In genomic region chr5:53123702-53124101, GRCh38 we compare ENCODE assay signal across 15 cellular contexts. TPM values are rescaled to one million over a fixed set of nuclear protein-coding genes. Genes with fewer than 3 reads are reported as not detected.
DNase-seq lines count a peak whose midpoint lies in the region; ATAC-seq, FAIRE-seq and TF ChIP-seq lines count a peak whose summit lies in the region.
"Had no signal": no experiment of that assay in that cellular context is flagged by ENCODE, and none has a peak within 500 bp of the region (broad histone marks: within the 10 kb centered on the region; RNA-seq: fewer than 3 reads in every experiment).

No MANE protein-coding gene starts in this region.

- H3K4me3 ChIP-seq in liver (ENCODE audit: low read depth in 1 of 3, low read length in 3 of 3) (no peak overlapping the region), HepG2 (replicated peaks in 1 of 3; ENCODE audit: insufficient read depth in 1 of 3, low read depth in 2 of 3, low read length in 3 of 3) (no peak overlapping the region), OCI-LY7 (ENCODE audit: low read depth, low read length, poor library complexity, severe bottlenecking) (no peak overlapping the region), fibroblast of mammary gland (ENCODE audit: control insufficient read depth, low read depth, low read length) (no peak overlapping the region), uterus (no peak overlapping the region), brain microvascular endothelial cell (ENCODE audit: low read depth, low read length) (no peak overlapping the region)
- H3K4me3 ChIP-seq: lower lobe of right lung, upper lobe of left lung had no signal

- in situ Hi-C loops in HepG2 (cut with HindIII; ENCODE audit: extremely low pct_ligation_motif_present, low pct_unique_long_range_greater_than_20kb) (no loop called here), brain microvascular endothelial cell (cut with HindIII; ENCODE audit: low pct_ligation_motif_present, low sequenced_read_pairs) (no loop called here)

- CTCF ChIA-PET in HepG2 (lab: Yijun Ruan, JAX; ENCODE audit: low intra/inter-chr PET ratio, low total read pairs) (no interaction called here), OCI-LY7 (lab: Charles Lee; ENCODE audit: unreplicated experiment) (no interaction called here)

- H3K9me3 ChIP-seq in liver (ENCODE audit: control insufficient read depth in 4 of 4, low read length in 3 of 4), result no peaks in the 10 kb centered on the region
- no peaks in the 10 kb centered on the region for H3K9me3 ChIP-seq in HepG2 (ENCODE audit: low read length)
- H3K9me3 ChIP-seq in OCI-LY7 (ENCODE audit: low read length), result no peaks in the 10 kb centered on the region
- no peaks in the 10 kb centered on the region for H3K9me3 ChIP-seq in uterus
- H3K9me3 ChIP-seq: lower lobe of right lung, upper lobe of left lung had no signal

- H3K4me2 ChIP-seq in HepG2 (ENCODE audit: low read depth, low read length) (no peak overlapping the region), OCI-LY7 (ENCODE audit: low read length) (no peak overlapping the region)

- TF ChIP-seq POLR2A in HepG2 (IDR thresholded peaks at IDR 0.05; ENCODE audit: insufficient read depth in 1 of 2, low read depth in 2 of 2, low read length in 2 of 2), result no peak
- TF ChIP-seq POLR2A in uterus (IDR thresholded peaks at IDR 0.05), result no peak

- H3K79me2 ChIP-seq in HepG2 (ENCODE audit: insufficient read depth, low read length) (no peaks in the 10 kb centered on the region), OCI-LY7 (ENCODE audit: insufficient read depth, low read depth, low read length) (no peaks in the 10 kb centered on the region)

- TF ChIP-seq RAD21 in liver (IDR thresholded peaks at IDR 0.05) (peak; percentile 59 to 61), HepG2 (CRISPR knock-in tag; IDR thresholded peaks at IDR 0.05) (no peak)

- H3K9ac ChIP-seq in liver (ENCODE audit: low read depth in 1 of 2, low read length in 2 of 2), result no peak overlapping the region
- no peak overlapping the region for H3K9ac ChIP-seq in HepG2 (ENCODE audit: insufficient read depth, low read depth, low read length)

- H3K4me1 ChIP-seq in liver (ENCODE audit: control insufficient read depth in 4 of 4, insufficient read depth in 4 of 4, low read length in 3 of 4) (peaks cover 0 to 6% (median 0%) of the 10 kb centered on the region in 4 donors), HepG2 (ENCODE audit: insufficient read depth, low read length) (no peaks in the 10 kb centered on the region), OCI-LY7 (ENCODE audit: insufficient read depth, low read length, poor library complexity, severe bottlenecking) (no peaks in the 10 kb centered on the region), uterus (no peaks in the 10 kb centered on the region)
- H3K4me1 ChIP-seq: lower lobe of right lung, upper lobe of left lung had no signal

- no peak overlapping the region for H3K27ac ChIP-seq in liver (ENCODE audit: low read depth in 1 of 2, low read length in 2 of 2)
- no peak overlapping the region for H3K27ac ChIP-seq in HepG2 (ENCODE audit: extremely low read length, insufficient read depth, low read length)
- H3K27ac ChIP-seq in OCI-LY7 (ENCODE audit: low read depth, low read length, poor library complexity, severe bottlenecking), result no peak overlapping the region
- H3K27ac ChIP-seq in uterus, result no peak overlapping the region
- no peak overlapping the region for H3K27ac ChIP-seq in brain microvascular endothelial cell
- H3K27ac ChIP-seq: lower lobe of right lung, upper lobe of left lung had no signal

- no peak for DNase-seq in HepG2 (ENCODE audit: low spot score)
- no peak for DNase-seq in OCI-LY7 (ENCODE audit: low spot score)
- peak; percentile 40 for DNase-seq in fibroblast of mammary gland (ENCODE audit: low read depth)
- DNase-seq in NCI-H2029 treated with DMSO at 0.1 percent for 48 hours (lab: John Stamatoyannopoulos, UW), result no peak
- no peak for DNase-seq in uterus
- DNase-seq in brain microvascular endothelial cell, result no peak
- DNase-seq: activated CD8-positive, alpha-beta memory T cell treated with anti-CD3 and anti-CD28 coated beads, Interleukin-2, amount 50 U/mL, for 4 hours; lower lobe of right lung; NCI-H510A treated with DMSO at 0.1 percent for 48 hours; right cardiac atrium; upper lobe of left lung had no signal

- H3K27me3 ChIP-seq in liver (ENCODE audit: control insufficient read depth in 4 of 4, insufficient read depth in 4 of 4, low read length in 3 of 4), result no peaks in the 10 kb centered on the region
- H3K27me3 ChIP-seq in HepG2 (ENCODE audit: control insufficient read depth in 1 of 2, insufficient read depth in 2 of 2, low read length in 2 of 2), result no peaks in the 10 kb centered on the region
- H3K27me3 ChIP-seq in uterus, result no peaks in the 10 kb centered on the region
- no peaks in the 10 kb centered on the region for H3K27me3 ChIP-seq in brain microvascular endothelial cell (replicated peaks)
- H3K27me3 ChIP-seq: upper lobe of left lung had no signal

- H2AFZ ChIP-seq in HepG2 (ENCODE audit: low read length), result no peak overlapping the region
- no peak overlapping the region for H2AFZ ChIP-seq in OCI-LY7 (ENCODE audit: low read length)

- POLR2A ChIA-PET in HepG2 (lab: Yijun Ruan, JAX) (no interaction called here), OCI-LY7 (lab: Charles Lee) (interaction anchor here (0.9 kb wide), 1 partner anchor 898 kb away, joined by 3 read pairs; no protein-coding TSS in a partner anchor)

- TF ChIP-seq CTCF in liver (IDR thresholded peaks at IDR 0.05; ENCODE audit: low read depth, low read length, missing input control) (no peak), HepG2 (CRISPR knock-in tag; IDR thresholded peaks at IDR 0.05) (no peak), OCI-LY7 (conservative IDR thresholded peaks at IDR 0.05; ENCODE audit: low read length) (peak; percentile 57), fibroblast of mammary gland (conservative IDR thresholded peaks at IDR 0.05; ENCODE audit: control insufficient read depth, insufficient read depth, low read depth, low read length) (no peak), uterus (IDR thresholded peaks at IDR 0.05) (no peak), brain microvascular endothelial cell (IDR thresholded peaks at IDR 0.05; ENCODE audit: low read depth, low read length, missing control alignments) (no peak)

- no peak for FAIRE-seq in HepG2 (lab: Jason Lieb, UNC)
- FAIRE-seq: astrocyte, GM12891 had no signal

- BruUV-seq in HepG2 (replicated peaks; lab: Mats Ljungman, UMichigan) (no TSS peak), OCI-LY7 (replicated peaks; lab: Mats Ljungman, UMichigan) (no TSS peak)

- ATAC-seq in HepG2 (no peak), GM18520 (IDR thresholded peaks at IDR 0.05; ENCODE audit: unreplicated experiment) (no peak)
- ATAC-seq: lower lobe of right lung, right cardiac atrium had no signal

- intact Hi-C loops in HepG2 (cut with micrococcal nuclease; ENCODE audit: unreplicated experiment), result no loop called here
- intact Hi-C loops in OCI-LY7 (cut with micrococcal nuclease; ENCODE audit: unreplicated experiment), result no loop called here
- intact Hi-C loops in uterus (cut with DNase I; ENCODE audit: low total_unique reads), result no loop called here

- no peaks in the 10 kb centered on the region for H3K9me2 ChIP-seq in OCI-LY7 (ENCODE audit: insufficient read depth, low read length)

- TF ChIP-seq EP300 in HepG2 (IDR thresholded peaks at IDR 0.05; ENCODE audit: low read depth in 2 of 2, low read length in 2 of 2), result no peak
- no peak for TF ChIP-seq EP300 in HepG2 (CRISPR knock-in tag; IDR thresholded peaks at IDR 0.05; ENCODE audit: borderline replicate concordance)

- H3K36me3 ChIP-seq in liver (ENCODE audit: control insufficient read depth in 4 of 4, insufficient read depth in 3 of 4, low read depth in 1 of 4, low read length in 3 of 4) (no peaks in the 10 kb centered on the region), HepG2 (replicated peaks in 1 of 2; ENCODE audit: control insufficient read depth in 1 of 2, insufficient read depth in 2 of 2, low read length in 2 of 2) (no peaks in the 10 kb centered on the region), OCI-LY7 (ENCODE audit: insufficient read depth, low read length) (no peaks in the 10 kb centered on the region), uterus (no peaks in the 10 kb centered on the region), brain microvascular endothelial cell (replicated peaks) (no peaks in the 10 kb centered on the region)
- H3K36me3 ChIP-seq: lower lobe of right lung, upper lobe of left lung had no signal

- no peaks in the 10 kb centered on the region for H4K20me1 ChIP-seq in HepG2 (ENCODE audit: insufficient read depth, low read length)
- no peaks in the 10 kb centered on the region for H4K20me1 ChIP-seq in OCI-LY7 (ENCODE audit: insufficient read depth, low read length)

TF ChIP-seq in liver, 16 proteins besides CTCF, POLR2A, EP300 and RAD21 (continues in another document):
- no peak for TF ChIP-seq JUND (IDR thresholded peaks at IDR 0.05)

RNA-seq across cellular contexts. Expression of gene MOCS2, which starts 14.1 kb away (rescaled TPM):
- 10 to 100 TPM; 13.2 to 39.7 TPM for total RNA-seq in liver
- polyA plus RNA-seq in liver, result 10 to 100 TPM; 38.4 to 58.5 TPM
- 41.9 and 53.5 TPM in 2 replicates for total RNA-seq in HepG2 (2016; rRNA removed; fragmentation: Illumina TruSeq; extraction: Trizol)
- total RNA-seq in HepG2 (2016; cell fraction: cytosol; rRNA removed; fragmentation: Illumina TruSeq; extraction: Trizol; ENCODE audit: low read depth), result 13.8 and 14.3 TPM in 2 replicates
- 37.8 and 54.2 TPM in 2 replicates for total RNA-seq in HepG2 (2016; cell fraction: insoluble cytoplasmic fraction; rRNA removed; fragmentation: Illumina TruSeq; extraction: Trizol)
- 36.0 and 36.2 TPM in 2 replicates for total RNA-seq in HepG2 (2016; cell fraction: membrane; rRNA removed; fragmentation: Illumina TruSeq; extraction: Trizol)
- 20.8 and 22.3 TPM in 2 replicates for total RNA-seq in HepG2 (2016; cell fraction: nucleus; rRNA removed; fragmentation: Illumina TruSeq; extraction: Trizol)
- polyA plus RNA-seq in HepG2 (2011; rRNA removed), result 13.3 and 19.2 TPM in 2 replicates
- 9.1 and 14.4 TPM in 2 replicates for polyA plus RNA-seq in HepG2 (2011; cell fraction: cytosol; rRNA removed)
- 6.2 and 10.1 TPM in 2 replicates for polyA plus RNA-seq in HepG2 (2011; cell fraction: nucleus; rRNA removed)
- polyA plus RNA-seq in HepG2 (2012), result 24.2 and 29.8 TPM in 2 replicates
- polyA plus RNA-seq in HepG2 (2016; cell fraction: cytosol; fragmentation: Illumina TruSeq; extraction: Trizol; ENCODE audit: low read depth), result 20.1 and 24.5 TPM in 2 replicates
- 67.1 and 69.6 TPM in 2 replicates for polyA plus RNA-seq in HepG2 (2016; cell fraction: insoluble cytoplasmic fraction; fragmentation: Illumina TruSeq; extraction: Trizol; ENCODE audit: low read depth)
- polyA plus RNA-seq in HepG2 (2016; cell fraction: membrane; fragmentation: Illumina TruSeq; extraction: Trizol; ENCODE audit: low read depth), result 45.5 and 45.8 TPM in 2 replicates
- 32.3 and 36.1 TPM in 2 replicates for polyA plus RNA-seq in HepG2 (2016; cell fraction: nucleus; fragmentation: Illumina TruSeq; extraction: Trizol; ENCODE audit: insufficient read depth, low read depth)
- 3.1 and 8.6 TPM in 2 replicates for polyA minus RNA-seq in HepG2 (2011; rRNA and poly(A)+ RNA removed; ENCODE audit: low replicate concordance)
- 7.5 and 9.3 TPM in 2 replicates for polyA minus RNA-seq in HepG2 (2011; cell fraction: cytosol; rRNA and poly(A)+ RNA removed)
- 16.4 and 23.2 TPM in 2 replicates for polyA minus RNA-seq in HepG2 (2011; cell fraction: nucleus; rRNA and poly(A)+ RNA removed)
- total RNA-seq in OCI-LY7 (2014; rRNA removed; shearing (Covaris generic)), result 11.6 and 12.1 TPM in 2 replicates
- 20.7 and 23.2 TPM in 2 replicates for total RNA-seq in OCI-LY7 (2022)
- 10 to 100 TPM; 11.8 to 49.5 (median 41.3) TPM for total RNA-seq in uterus
